Comparison of ENCODE assay signal across 14 cellular contexts in genomic region chr10:11604742-11605650, GRCh38. TPM values are rescaled to one million over a fixed set of nuclear protein-coding genes. Genes with fewer than 3 reads are reported as not detected.
DNase-seq lines count a peak whose midpoint lies in the region; ATAC-seq, FAIRE-seq and TF ChIP-seq lines count a peak whose summit lies in the region.
"Had no signal": no experiment of that assay in that cellular context is flagged by ENCODE, and none has a peak within 500 bp of the region (broad histone marks: within the 10 kb centered on the region; RNA-seq: fewer than 3 reads in every experiment).

No MANE protein-coding gene starts in this region.

- RAD21 ChIA-PET in GM12878 (lab: Charles Lee; ENCODE audit: unreplicated experiment), result interaction anchor here (0.6 to 6.0 kb wide), 7 partner anchors 26 to 109 kb away, joined by 3 to 32 read pairs (median 3); no protein-coding TSS in a partner anchor

- SMC1A ChIA-PET in GM12878 (lab: Charles Lee; ENCODE audit: uncharacterized antibody, unreplicated experiment), result interaction anchor here (0.5 to 4.6 kb wide), 17 partner anchors 7 to 120 kb away, joined by 3 to 26 read pairs (median 4); no protein-coding TSS in a partner anchor

- peaks cover 10 to 13% of the 10 kb centered on the region in 2 donors for H3K27me3 Mint-ChIP-seq in natural killer cell (ENCODE audit: low read depth in 2 of 2)
- peaks cover 19 to 34% of the 10 kb centered on the region in 2 donors for H3K27me3 Mint-ChIP-seq in natural killer cell treated with Interleukin-12 subunit alpha and Interleukin-12 subunit beta and Interleukin-15 and Interleukin-18, amount 100 ng/mL, for 72 hours
- H3K27me3 Mint-ChIP-seq: brain had no signal

- TF ChIP-seq EP300 in GM12878 (IDR thresholded peaks at IDR 0.05; ENCODE audit: borderline replicate concordance in 1 of 2, control insufficient read depth in 1 of 2, low read depth in 2 of 2, low read length in 2 of 2), result no peak

- no peaks in the 10 kb centered on the region for H3K9me3 Mint-ChIP-seq in natural killer cell
- no peaks in the 10 kb centered on the region for H3K9me3 Mint-ChIP-seq in natural killer cell treated with Interleukin-12 subunit alpha and Interleukin-12 subunit beta and Interleukin-15 and Interleukin-18, amount 100 ng/mL, for 72 hours
- H3K9me3 Mint-ChIP-seq: stimulated activated effector memory CD8-positive, alpha-beta T cell treated with anti-CD3 and anti-CD28 coated beads, Interleukin-12 subunit alpha, Interleukin-12 subunit beta, amount 100 ng/mL, for 72 hours had no signal

- no peaks in the 10 kb centered on the region for H3K27me3 ChIP-seq in GM12878 (replicated peaks in 1 of 2; ENCODE audit: control insufficient read depth in 2 of 2, insufficient read depth in 2 of 2, low read length in 1 of 2)
- no peaks in the 10 kb centered on the region for H3K27me3 ChIP-seq in testis
- H3K27me3 ChIP-seq: esophagus muscularis mucosa, neutrophil had no signal

- no peak overlapping the region for H2AFZ ChIP-seq in GM12878 (ENCODE audit: control insufficient read depth, low read depth, low read length)

- TF ChIP-seq CTCF in natural killer cell (IDR thresholded peaks at IDR 0.05), result no peak
- no peak for TF ChIP-seq CTCF in GM12878 (IDR thresholded peaks at IDR 0.05 in 2 of 3, conservative IDR thresholded peaks at IDR 0.05 in 1 of 3; ENCODE audit: control insufficient read depth in 2 of 3, extremely low read depth in 1 of 3, insufficient read depth in 1 of 3, low read depth in 3 of 3, low read length in 3 of 3)
- no peak for TF ChIP-seq CTCF in testis (IDR thresholded peaks at IDR 0.05)

- no peaks in the 10 kb centered on the region for H3K4me1 Mint-ChIP-seq in natural killer cell
- peaks cover 6 to 12% of the 10 kb centered on the region in 2 donors for H3K4me1 Mint-ChIP-seq in natural killer cell treated with Interleukin-12 subunit alpha and Interleukin-12 subunit beta and Interleukin-15 and Interleukin-18, amount 100 ng/mL, for 72 hours (ENCODE audit: low read depth in 2 of 2)
- H3K4me1 Mint-ChIP-seq: stimulated activated effector memory CD8-positive, alpha-beta T cell treated with anti-CD3 and anti-CD28 coated beads, Interleukin-12 subunit alpha, Interleukin-12 subunit beta, amount 100 ng/mL, for 72 hours had no signal

- WGBS in GM12878 (ENCODE audit: insufficient coverage, insufficient replicate concordance, low lambda C conversion rate, missing lambda C conversion rate), result 0% methylated on average over 2 of the region's 2 CpGs
- 44 to 51% methylated on average over 2 of the region's 2 CpGs for WGBS in testis, 2 donors

- TF ChIP-seq RAD21 in GM12878 (IDR thresholded peaks at IDR 0.05; ENCODE audit: insufficient read depth, low read depth, low read length), result no peak

- POLR2A ChIA-PET in GM12878 (lab: Charles Lee), result interaction anchor here (1.3 to 1.7 kb wide), 3 partner anchors 10 to 81 kb away, joined by 3 to 8 read pairs (median 5); no protein-coding TSS in a partner anchor

- H3K4me3 ChIP-seq in Jurkat, Clone E6-1 (ENCODE audit: low read length), result peak overlapping the region; percentile 15; the same call in 1 of the 2 replicates
- H3K4me3 ChIP-seq in GM12878, result peak overlapping the region; percentile 54
- no peak overlapping the region for H3K4me3 ChIP-seq in testis
- H3K4me3 ChIP-seq: esophagus muscularis mucosa had no signal

- CTCF ChIA-PET in GM12878 (lab: Yijun Ruan, JAX), result interaction anchor here (1.4 to 2.3 kb wide), 2 partner anchors 51 to 78 kb away, joined by 3 to 8 read pairs; no protein-coding TSS in a partner anchor

- H3K79me2 ChIP-seq in GM12878 (ENCODE audit: control insufficient read depth, insufficient read depth, low read length), result peaks cover 99% of the 10 kb centered on the region

- peak overlapping the region; percentile 59 for H3K4me2 ChIP-seq in GM12878 (ENCODE audit: control insufficient read depth, insufficient read depth)

- H3K4me3 Mint-ChIP-seq in natural killer cell, result peak overlapping the region; percentile 47
- no peak overlapping the region for H3K4me3 Mint-ChIP-seq in natural killer cell treated with Interleukin-12 subunit alpha and Interleukin-12 subunit beta and Interleukin-15 and Interleukin-18, amount 100 ng/mL, for 72 hours
- H3K4me3 Mint-ChIP-seq: stimulated activated effector memory CD8-positive, alpha-beta T cell treated with anti-CD3 and anti-CD28 coated beads, Interleukin-12 subunit alpha, Interleukin-12 subunit beta, amount 100 ng/mL, for 72 hours had no signal

- intact Hi-C loops in natural killer cell (cut with micrococcal nuclease) (no loop called here), GM12878 (cut with micrococcal nuclease; ENCODE audit: unreplicated experiment) (loop anchor here (5.0 to 10.0 kb wide), 2 partner anchors 92 to 440 kb away; no protein-coding TSS in a partner anchor), testis (cut with DNase I; ENCODE audit: low total_unique reads) (no loop called here)

- ATAC-seq in natural killer cell (peak in 1 of 3 donors; percentile 45), GM12878 (peak; percentile 44), GM21528 (IDR thresholded peaks at IDR 0.05; ENCODE audit: low FRiP score, unreplicated experiment) (no peak)
- no peak for ATAC-seq in natural killer cell treated with Interleukin-12 subunit alpha and Interleukin-12 subunit beta and Interleukin-15 and Interleukin-18, amount 100 ng/mL, for 72 hours
- ATAC-seq: stimulated activated effector memory CD8-positive, alpha-beta T cell treated with anti-CD3 and anti-CD28 coated beads, Interleukin-12 subunit alpha, Interleukin-12 subunit beta, amount 100 ng/mL, for 72 hours had no signal

- peak overlapping the region; percentile 43; the same call in 1 of the 2 replicates for H3K9ac ChIP-seq in GM12878 (ENCODE audit: control insufficient read depth, insufficient read depth, low read length)

- no peak overlapping the region for H3K27ac Mint-ChIP-seq in natural killer cell
- peak overlapping the region in 1 of 2 donors; percentile 16 for H3K27ac Mint-ChIP-seq in natural killer cell treated with Interleukin-12 subunit alpha and Interleukin-12 subunit beta and Interleukin-15 and Interleukin-18, amount 100 ng/mL, for 72 hours
- H3K27ac Mint-ChIP-seq: brain; stimulated activated effector memory CD8-positive, alpha-beta T cell treated with anti-CD3 and anti-CD28 coated beads, Interleukin-12 subunit alpha, Interleukin-12 subunit beta, amount 100 ng/mL, for 72 hours had no signal

- H3K36me3 ChIP-seq in GM12878 (ENCODE audit: control insufficient read depth in 2 of 2, insufficient read depth in 2 of 2, low read length in 1 of 2), result no peaks in the 10 kb centered on the region
- H3K36me3 ChIP-seq in testis (ENCODE audit: low read depth, missing control alignments), result no peaks in the 10 kb centered on the region
- H3K36me3 ChIP-seq: esophagus muscularis mucosa, neutrophil had no signal

- no peak for FAIRE-seq in GM12878 (lab: Jason Lieb, UNC)
- FAIRE-seq: islet of Langerhans had no signal

- no peaks in the 10 kb centered on the region; the same call in 2 of the 3 replicates for H3K9me3 ChIP-seq in GM12878 (replicated peaks; ENCODE audit: control insufficient read depth, insufficient read depth, low read length)
- H3K9me3 ChIP-seq in testis, result no peaks in the 10 kb centered on the region
- H3K9me3 ChIP-seq: esophagus muscularis mucosa, neutrophil had no signal

- in situ Hi-C loops in GM12878 (cut with MboI), result no loop called here

- peak overlapping the region; percentile 91 for H3K27ac ChIP-seq in GM12878 (ENCODE audit: control insufficient read depth, insufficient read depth)
- peak overlapping the region; percentile 13 to 15 for H3K27ac ChIP-seq in testis
- H3K27ac ChIP-seq: esophagus muscularis mucosa, neutrophil had no signal

- no TSS peak for BruUV-seq in GM12878 (replicated peaks; lab: Mats Ljungman, UMichigan)

- no peak for TF ChIP-seq POLR2A in GM12878 (IDR thresholded peaks at IDR 0.05; ENCODE audit: low read depth, low read length)
- TF ChIP-seq POLR2A in testis (IDR thresholded peaks at IDR 0.05), result no peak

- H3K4me1 ChIP-seq in GM12878 (ENCODE audit: control insufficient read depth, insufficient read depth, low read length) (peaks cover 34% of the 10 kb centered on the region), testis (peaks cover 11% of the 10 kb centered on the region)

- no peaks in the 10 kb centered on the region for H4K20me1 ChIP-seq in GM12878 (ENCODE audit: control insufficient read depth, insufficient read depth)

- no peak for DNase-seq in natural killer cell
- no peak for DNase-seq in natural killer cell treated with Interleukin-12 subunit alpha and Interleukin-12 subunit beta and Interleukin-15 and Interleukin-18, amount 100 ng/mL, for 72 hours (ENCODE audit: low spot score)
- peak; percentile 32 for DNase-seq in Jurkat, Clone E6-1 (ENCODE audit: low read depth, low spot score)
- DNase-seq in GM12878 (ENCODE audit: low read depth, low spot score), result no peak
- no peak for DNase-seq in testis
- DNase-seq in stimulated activated CD8-positive, alpha-beta memory T cell treated with anti-CD3 and anti-CD28 coated beads, Interleukin-4, amount 100 ng/mL, for 48 hours, result no peak
- DNase-seq in foreskin melanocyte, result no peak
- DNase-seq: C1 segment of cervical spinal cord had no signal

- no peaks in the 10 kb centered on the region for H3K36me3 Mint-ChIP-seq in natural killer cell
- no peaks in the 10 kb centered on the region for H3K36me3 Mint-ChIP-seq in natural killer cell treated with Interleukin-12 subunit alpha and Interleukin-12 subunit beta and Interleukin-15 and Interleukin-18, amount 100 ng/mL, for 72 hours
- H3K36me3 Mint-ChIP-seq: stimulated activated effector memory CD8-positive, alpha-beta T cell treated with anti-CD3 and anti-CD28 coated beads, Interleukin-12 subunit alpha, Interleukin-12 subunit beta, amount 100 ng/mL, for 72 hours had no signal

RNA-seq across cellular contexts. Expression of gene USP6NL, which starts 6.5 kb away (rescaled TPM):
- total RNA-seq in natural killer cell (1 to 10 TPM; 2.3 to 3.7 (median 2.5) TPM), GM12878 (2014; rRNA removed) (25.8 and 32.1 TPM in 2 replicates), GM12878 (2014; rRNA removed; fragmentation: Illumina TruSeq; extraction: Trizol) (21.7 and 22.2 TPM in 2 replicates), GM12878 (2021) (25.0 and 27.7 TPM in 2 replicates), testis (10 to 100 TPM; 50.4 to 56.1 TPM)
- 1 to 10 TPM; 1.0 to 2.0 TPM for total RNA-seq in natural killer cell treated with Interleukin-12 subunit alpha and Interleukin-12 subunit beta and Interleukin-15 and Interleukin-18, amount 100 ng/mL, for 72 hours
- polyA plus RNA-seq in Jurkat, Clone E6-1 (2012; ENCODE audit: insufficient read depth, insufficient read length), result 12.9 TPM
- 37.0 and 39.1 TPM in 2 replicates for total RNA-seq in GM12878 (2013; cell fraction: nucleolus; rRNA removed)
- polyA plus RNA-seq in GM12878 (2011; ENCODE audit: low read depth), result 10.1 TPM
- polyA plus RNA-seq in GM12878 (2011; rRNA removed) (12.1 and 13.3 TPM in 2 replicates), GM12878 (2014; fragmentation: Illumina TruSeq; extraction: Trizol) (22.5 and 24.0 TPM in 2 replicates), GM12878 (2014; fragmentation: Nextera tagmentation; extraction: Ambion mirVana) (1 to 10 TPM; 4.0 to 6.5 TPM), GM12878 (2014; rRNA removed) (19.2 and 21.5 TPM in 2 replicates), GM12878 (2016; fragmentation: Nextera tagmentation; extraction: Ambion mirVana) (10 to 100 TPM; 12.5 to 14.9 TPM), testis (ENCODE audit: insufficient read depth, low read depth, low replicate concordance) (64.9 TPM)
- polyA plus RNA-seq in GM12878 (2011; cell fraction: cytosol; rRNA removed), result 8.0 and 9.9 TPM in 2 replicates
- 9.6 and 12.0 TPM in 2 replicates for polyA plus RNA-seq in GM12878 (2011; cell fraction: nucleus; rRNA removed)
- 14.8 and 19.1 TPM in 2 replicates for polyA plus RNA-seq in GM12878 (2012)
- 12.3 and 14.9 TPM in 2 replicates for polyA minus RNA-seq in GM12878 (2011; rRNA and poly(A)+ RNA removed)
- polyA minus RNA-seq in GM12878 (2011; cell fraction: cytosol; rRNA and poly(A)+ RNA removed), result 4.0 and 5.9 TPM in 2 replicates
- 11.1 and 21.9 TPM in 2 replicates for polyA minus RNA-seq in GM12878 (2011; cell fraction: nucleus; rRNA and poly(A)+ RNA removed)

Comparison
In these comparisons a context has a peak if more than half of its experiments do, and no peak if none do; other contexts are left out.
1. H3K4me3 ChIP-seq: peak in Jurkat, Clone E6-1 (single experiment) and GM12878 (single experiment); none in testis (0 of 2).
2. RNA of gene USP6NL, which starts 6.5 kb away (total RNA-seq): 50.4 to 56.1 TPM in testis and 21.7 to 39.1 TPM in GM12878; 2.3 to 3.7 TPM in natural killer cell and 1.0 to 2.0 TPM in natural killer cell treated with Interleukin-12 subunit alpha and Interleukin-12 subunit beta and Interleukin-15 and Interleukin-18, amount 100 ng/mL, for 72 hours; every median in the first group is over 4 times any median in the second.